Comparison of ENCODE assay signal across 2 cellular contexts in the genomic region with DNA sequence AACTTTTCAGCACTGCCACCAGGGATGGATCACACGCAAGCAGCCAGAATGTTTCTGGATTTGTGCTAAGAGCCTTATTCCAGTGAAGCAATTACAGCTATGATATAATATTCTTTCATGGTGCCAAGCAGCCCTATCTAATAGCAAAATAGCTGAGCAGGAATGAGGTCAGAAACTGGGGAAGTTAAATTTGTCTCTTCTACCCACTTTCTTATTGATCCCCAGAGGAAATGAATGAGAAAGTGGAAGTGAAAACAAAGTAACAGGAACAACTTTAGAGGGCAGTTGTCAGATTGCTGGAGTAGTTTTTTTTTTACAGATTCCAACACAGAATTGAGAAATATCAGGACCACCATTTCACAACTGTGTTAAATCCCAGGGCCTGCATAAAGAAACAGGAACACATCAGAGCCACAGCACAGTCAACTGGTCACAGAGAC.
TF ChIP-seq lines count a peak whose summit lies in the region.

No MANE protein-coding gene starts in this region.

TF ChIP-seq in GM23338, 12 proteins besides CTCF, POLR2A, EP300 and RAD21:
- TF ChIP-seq, protein P1, sequence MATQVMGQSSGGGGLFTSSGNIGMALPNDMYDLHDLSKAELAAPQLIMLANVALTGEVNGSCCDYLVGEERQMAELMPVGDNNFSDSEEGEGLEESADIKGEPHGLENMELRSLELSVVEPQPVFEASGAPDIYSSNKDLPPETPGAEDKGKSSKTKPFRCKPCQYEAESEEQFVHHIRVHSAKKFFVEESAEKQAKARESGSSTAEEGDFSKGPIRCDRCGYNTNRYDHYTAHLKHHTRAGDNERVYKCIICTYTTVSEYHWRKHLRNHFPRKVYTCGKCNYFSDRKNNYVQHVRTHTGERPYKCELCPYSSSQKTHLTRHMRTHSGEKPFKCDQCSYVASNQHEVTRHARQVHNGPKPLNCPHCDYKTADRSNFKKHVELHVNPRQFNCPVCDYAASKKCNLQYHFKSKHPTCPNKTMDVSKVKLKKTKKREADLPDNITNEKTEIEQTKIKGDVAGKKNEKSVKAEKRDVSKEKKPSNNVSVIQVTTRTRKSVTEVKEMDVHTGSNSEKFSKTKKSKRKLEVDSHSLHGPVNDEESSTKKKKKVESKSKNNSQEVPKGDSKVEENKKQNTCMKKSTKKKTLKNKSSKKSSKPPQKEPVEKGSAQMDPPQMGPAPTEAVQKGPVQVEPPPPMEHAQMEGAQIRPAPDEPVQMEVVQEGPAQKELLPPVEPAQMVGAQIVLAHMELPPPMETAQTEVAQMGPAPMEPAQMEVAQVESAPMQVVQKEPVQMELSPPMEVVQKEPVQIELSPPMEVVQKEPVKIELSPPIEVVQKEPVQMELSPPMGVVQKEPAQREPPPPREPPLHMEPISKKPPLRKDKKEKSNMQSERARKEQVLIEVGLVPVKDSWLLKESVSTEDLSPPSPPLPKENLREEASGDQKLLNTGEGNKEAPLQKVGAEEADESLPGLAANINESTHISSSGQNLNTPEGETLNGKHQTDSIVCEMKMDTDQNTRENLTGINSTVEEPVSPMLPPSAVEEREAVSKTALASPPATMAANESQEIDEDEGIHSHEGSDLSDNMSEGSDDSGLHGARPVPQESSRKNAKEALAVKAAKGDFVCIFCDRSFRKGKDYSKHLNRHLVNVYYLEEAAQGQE (IDR thresholded peaks at IDR 0.05; ENCODE audit: unreplicated experiment) = no peak
- no peak for TF ChIP-seq ZNF331 (CRISPR knock-in tag; IDR thresholded peaks at IDR 0.05; ENCODE audit: low read depth)
- TF ChIP-seq, protein P2, sequence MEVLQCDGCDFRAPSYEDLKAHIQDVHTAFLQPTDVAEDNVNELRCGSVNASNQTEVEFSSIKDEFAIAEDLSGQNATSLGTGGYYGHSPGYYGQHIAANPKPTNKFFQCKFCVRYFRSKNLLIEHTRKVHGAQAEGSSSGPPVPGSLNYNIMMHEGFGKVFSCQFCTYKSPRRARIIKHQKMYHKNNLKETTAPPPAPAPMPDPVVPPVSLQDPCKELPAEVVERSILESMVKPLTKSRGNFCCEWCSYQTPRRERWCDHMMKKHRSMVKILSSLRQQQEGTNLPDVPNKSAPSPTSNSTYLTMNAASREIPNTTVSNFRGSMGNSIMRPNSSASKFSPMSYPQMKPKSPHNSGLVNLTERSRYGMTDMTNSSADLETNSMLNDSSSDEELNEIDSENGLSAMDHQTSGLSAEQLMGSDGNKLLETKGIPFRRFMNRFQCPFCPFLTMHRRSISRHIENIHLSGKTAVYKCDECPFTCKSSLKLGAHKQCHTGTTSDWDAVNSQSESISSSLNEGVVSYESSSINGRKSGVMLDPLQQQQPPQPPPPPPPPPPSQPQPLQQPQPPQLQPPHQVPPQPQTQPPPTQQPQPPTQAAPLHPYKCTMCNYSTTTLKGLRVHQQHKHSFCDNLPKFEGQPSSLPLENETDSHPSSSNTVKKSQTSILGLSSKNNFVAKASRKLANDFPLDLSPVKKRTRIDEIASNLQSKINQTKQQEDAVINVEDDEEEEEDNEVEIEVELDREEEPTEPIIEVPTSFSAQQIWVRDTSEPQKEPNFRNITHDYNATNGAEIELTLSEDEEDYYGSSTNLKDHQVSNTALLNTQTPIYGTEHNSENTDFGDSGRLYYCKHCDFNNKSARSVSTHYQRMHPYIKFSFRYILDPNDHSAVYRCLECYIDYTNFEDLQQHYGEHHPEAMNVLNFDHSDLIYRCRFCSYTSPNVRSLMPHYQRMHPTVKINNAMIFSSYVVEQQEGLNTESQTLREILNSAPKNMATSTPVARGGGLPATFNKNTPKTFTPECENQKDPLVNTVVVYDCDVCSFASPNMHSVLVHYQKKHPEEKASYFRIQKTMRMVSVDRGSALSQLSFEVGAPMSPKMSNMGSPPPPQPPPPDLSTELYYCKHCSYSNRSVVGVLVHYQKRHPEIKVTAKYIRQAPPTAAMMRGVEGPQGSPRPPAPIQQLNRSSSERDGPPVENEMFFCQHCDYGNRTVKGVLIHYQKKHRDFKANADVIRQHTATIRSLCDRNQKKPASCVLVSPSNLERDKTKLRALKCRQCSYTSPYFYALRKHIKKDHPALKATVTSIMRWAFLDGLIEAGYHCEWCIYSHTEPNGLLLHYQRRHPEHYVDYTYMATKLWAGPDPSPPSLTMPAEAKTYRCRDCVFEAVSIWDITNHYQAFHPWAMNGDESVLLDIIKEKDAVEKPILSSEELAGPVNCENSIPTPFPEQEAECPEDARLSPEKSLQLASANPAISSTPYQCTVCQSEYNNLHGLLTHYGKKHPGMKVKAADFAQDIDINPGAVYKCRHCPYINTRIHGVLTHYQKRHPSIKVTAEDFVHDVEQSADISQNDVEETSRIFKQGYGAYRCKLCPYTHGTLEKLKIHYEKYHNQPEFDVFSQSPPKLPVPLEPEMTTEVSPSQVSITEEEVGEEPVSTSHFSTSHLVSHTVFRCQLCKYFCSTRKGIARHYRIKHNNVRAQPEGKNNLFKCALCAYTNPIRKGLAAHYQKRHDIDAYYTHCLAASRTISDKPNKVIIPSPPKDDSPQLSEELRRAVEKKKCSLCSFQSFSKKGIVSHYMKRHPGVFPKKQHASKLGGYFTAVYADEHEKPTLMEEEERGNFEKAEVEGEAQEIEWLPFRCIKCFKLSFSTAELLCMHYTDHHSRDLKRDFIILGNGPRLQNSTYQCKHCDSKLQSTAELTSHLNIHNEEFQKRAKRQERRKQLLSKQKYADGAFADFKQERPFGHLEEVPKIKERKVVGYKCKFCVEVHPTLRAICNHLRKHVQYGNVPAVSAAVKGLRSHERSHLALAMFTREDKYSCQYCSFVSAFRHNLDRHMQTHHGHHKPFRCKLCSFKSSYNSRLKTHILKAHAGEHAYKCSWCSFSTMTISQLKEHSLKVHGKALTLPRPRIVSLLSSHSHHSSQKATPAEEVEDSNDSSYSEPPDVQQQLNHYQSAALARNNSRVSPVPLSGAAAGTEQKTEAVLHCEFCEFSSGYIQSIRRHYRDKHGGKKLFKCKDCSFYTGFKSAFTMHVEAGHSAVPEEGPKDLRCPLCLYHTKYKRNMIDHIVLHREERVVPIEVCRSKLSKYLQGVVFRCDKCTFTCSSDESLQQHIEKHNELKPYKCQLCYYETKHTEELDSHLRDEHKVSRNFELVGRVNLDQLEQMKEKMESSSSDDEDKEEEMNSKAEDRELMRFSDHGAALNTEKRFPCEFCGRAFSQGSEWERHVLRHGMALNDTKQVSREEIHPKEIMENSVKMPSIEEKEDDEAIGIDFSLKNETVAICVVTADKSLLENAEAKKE (CRISPR knock-in tag; IDR thresholded peaks at IDR 0.05) = no peak
- no peak for TF ChIP-seq STAT1 (IDR thresholded peaks at IDR 0.05; ENCODE audit: unreplicated experiment)
- TF ChIP-seq EZH2phosphoT487 (IDR thresholded peaks at IDR 0.05; ENCODE audit: unreplicated experiment) = no peak
- no peak for TF ChIP-seq POLR2AphosphoS5 (IDR thresholded peaks at IDR 0.05; ENCODE audit: low read depth)
- TF ChIP-seq ZNF114 (CRISPR knock-in tag; IDR thresholded peaks at IDR 0.05) = no peak
- TF ChIP-seq, protein P3, sequence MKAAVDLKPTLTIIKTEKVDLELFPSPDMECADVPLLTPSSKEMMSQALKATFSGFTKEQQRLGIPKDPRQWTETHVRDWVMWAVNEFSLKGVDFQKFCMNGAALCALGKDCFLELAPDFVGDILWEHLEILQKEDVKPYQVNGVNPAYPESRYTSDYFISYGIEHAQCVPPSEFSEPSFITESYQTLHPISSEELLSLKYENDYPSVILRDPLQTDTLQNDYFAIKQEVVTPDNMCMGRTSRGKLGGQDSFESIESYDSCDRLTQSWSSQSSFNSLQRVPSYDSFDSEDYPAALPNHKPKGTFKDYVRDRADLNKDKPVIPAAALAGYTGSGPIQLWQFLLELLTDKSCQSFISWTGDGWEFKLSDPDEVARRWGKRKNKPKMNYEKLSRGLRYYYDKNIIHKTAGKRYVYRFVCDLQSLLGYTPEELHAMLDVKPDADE (IDR thresholded peaks at IDR 0.05) = no peak
- TF ChIP-seq CREB1 (CRISPR knock-in tag; IDR thresholded peaks at IDR 0.05; ENCODE audit: low read depth) = no peak

TF ChIP-seq in SK-N-SH treated with all-trans-retinoic acid at 6 μM for 48 hours, 23 proteins besides CTCF, POLR2A, EP300 and RAD21:
- TF ChIP-seq SNAI2 (CRISPR knock-in tag; IDR thresholded peaks at IDR 0.05) (no peak), ZNF8 (CRISPR knock-in tag; IDR thresholded peaks at IDR 0.05) (no peak), ZFP30 (CRISPR knock-in tag; IDR thresholded peaks at IDR 0.05) (no peak), ZFP3 (CRISPR knock-in tag; IDR thresholded peaks at IDR 0.05) (no peak), PPARA (CRISPR knock-in tag; IDR thresholded peaks at IDR 0.05; ENCODE audit: borderline replicate concordance) (no peak), GLIS3 (CRISPR knock-in tag; IDR thresholded peaks at IDR 0.05) (no peak), ISL1 (CRISPR knock-in tag; IDR thresholded peaks at IDR 0.05) (no peak), ARNTL (CRISPR knock-in tag; IDR thresholded peaks at IDR 0.05; ENCODE audit: borderline replicate concordance, low read depth) (no peak)
- TF ChIP-seq, protein P4, sequence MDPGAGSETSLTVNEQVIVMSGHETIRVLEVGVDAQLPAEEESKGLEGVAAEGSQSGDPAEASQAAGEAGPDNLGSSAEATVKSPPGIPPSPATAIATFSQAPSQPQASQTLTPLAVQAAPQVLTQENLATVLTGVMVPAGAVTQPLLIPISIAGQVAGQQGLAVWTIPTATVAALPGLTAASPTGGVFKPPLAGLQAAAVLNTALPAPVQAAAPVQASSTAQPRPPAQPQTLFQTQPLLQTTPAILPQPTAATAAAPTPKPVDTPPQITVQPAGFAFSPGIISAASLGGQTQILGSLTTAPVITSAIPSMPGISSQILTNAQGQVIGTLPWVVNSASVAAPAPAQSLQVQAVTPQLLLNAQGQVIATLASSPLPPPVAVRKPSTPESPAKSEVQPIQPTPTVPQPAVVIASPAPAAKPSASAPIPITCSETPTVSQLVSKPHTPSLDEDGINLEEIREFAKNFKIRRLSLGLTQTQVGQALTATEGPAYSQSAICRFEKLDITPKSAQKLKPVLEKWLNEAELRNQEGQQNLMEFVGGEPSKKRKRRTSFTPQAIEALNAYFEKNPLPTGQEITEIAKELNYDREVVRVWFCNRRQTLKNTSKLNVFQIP (CRISPR knock-in tag; IDR thresholded peaks at IDR 0.05; ENCODE audit: borderline replicate concordance, low read depth) = no peak
- TF ChIP-seq, protein P5, sequence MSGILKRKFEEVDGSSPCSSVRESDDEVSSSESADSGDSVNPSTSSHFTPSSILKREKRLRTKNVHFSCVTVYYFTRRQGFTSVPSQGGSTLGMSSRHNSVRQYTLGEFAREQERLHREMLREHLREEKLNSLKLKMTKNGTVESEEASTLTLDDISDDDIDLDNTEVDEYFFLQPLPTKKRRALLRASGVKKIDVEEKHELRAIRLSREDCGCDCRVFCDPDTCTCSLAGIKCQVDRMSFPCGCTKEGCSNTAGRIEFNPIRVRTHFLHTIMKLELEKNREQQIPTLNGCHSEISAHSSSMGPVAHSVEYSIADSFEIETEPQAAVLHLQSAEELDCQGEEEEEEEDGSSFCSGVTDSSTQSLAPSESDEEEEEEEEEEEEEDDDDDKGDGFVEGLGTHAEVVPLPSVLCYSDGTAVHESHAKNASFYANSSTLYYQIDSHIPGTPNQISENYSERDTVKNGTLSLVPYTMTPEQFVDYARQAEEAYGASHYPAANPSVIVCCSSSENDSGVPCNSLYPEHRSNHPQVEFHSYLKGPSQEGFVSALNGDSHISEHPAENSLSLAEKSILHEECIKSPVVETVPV (CRISPR knock-in tag; IDR thresholded peaks at IDR 0.05) = no peak
- TF ChIP-seq, protein P6, sequence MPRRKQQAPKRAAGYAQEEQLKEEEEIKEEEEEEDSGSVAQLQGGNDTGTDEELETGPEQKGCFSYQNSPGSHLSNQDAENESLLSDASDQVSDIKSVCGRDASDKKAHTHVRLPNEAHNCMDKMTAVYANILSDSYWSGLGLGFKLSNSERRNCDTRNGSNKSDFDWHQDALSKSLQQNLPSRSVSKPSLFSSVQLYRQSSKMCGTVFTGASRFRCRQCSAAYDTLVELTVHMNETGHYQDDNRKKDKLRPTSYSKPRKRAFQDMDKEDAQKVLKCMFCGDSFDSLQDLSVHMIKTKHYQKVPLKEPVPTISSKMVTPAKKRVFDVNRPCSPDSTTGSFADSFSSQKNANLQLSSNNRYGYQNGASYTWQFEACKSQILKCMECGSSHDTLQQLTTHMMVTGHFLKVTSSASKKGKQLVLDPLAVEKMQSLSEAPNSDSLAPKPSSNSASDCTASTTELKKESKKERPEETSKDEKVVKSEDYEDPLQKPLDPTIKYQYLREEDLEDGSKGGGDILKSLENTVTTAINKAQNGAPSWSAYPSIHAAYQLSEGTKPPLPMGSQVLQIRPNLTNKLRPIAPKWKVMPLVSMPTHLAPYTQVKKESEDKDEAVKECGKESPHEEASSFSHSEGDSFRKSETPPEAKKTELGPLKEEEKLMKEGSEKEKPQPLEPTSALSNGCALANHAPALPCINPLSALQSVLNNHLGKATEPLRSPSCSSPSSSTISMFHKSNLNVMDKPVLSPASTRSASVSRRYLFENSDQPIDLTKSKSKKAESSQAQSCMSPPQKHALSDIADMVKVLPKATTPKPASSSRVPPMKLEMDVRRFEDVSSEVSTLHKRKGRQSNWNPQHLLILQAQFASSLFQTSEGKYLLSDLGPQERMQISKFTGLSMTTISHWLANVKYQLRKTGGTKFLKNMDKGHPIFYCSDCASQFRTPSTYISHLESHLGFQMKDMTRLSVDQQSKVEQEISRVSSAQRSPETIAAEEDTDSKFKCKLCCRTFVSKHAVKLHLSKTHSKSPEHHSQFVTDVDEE (CRISPR knock-in tag; IDR thresholded peaks at IDR 0.05) = no peak
